ENCODE assay signal across 8 cellular contexts in the genomic region with DNA sequence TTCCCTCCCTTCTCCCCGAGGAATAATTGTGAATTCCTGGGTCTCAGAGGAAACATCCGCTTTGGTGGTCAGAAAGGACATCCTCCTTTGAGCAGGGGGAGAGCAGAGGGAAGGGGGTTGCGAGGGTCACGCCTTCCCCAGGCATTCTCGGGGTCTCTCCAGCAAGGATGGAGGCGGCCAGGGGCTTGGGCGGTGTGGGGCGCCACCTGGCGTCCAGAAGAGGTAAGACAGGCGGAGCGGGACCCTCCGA.
A peak's percentile ranks its signal among the peaks of the same experiment; 100 is the strongest.
DNase-seq lines count a peak whose midpoint lies in the region; ATAC-seq and TF ChIP-seq lines count a peak whose summit lies in the region.

No MANE protein-coding gene starts in this region.

- peak; percentile 73 for DNase-seq in A673 (ENCODE audit: low spot score)
- no peak for DNase-seq in Panc1 (ENCODE audit: low read depth, low spot score)
- DNase-seq in activated naive CD8-positive, alpha-beta T cell treated with anti-CD3 and anti-CD28 coated beads for 36 hours: peak; percentile 60
- DNase-seq in hepatocyte (ENCODE audit: low spot score): peak; percentile 85
- no peak for DNase-seq in NCI-H2171 (lab: John Stamatoyannopoulos, UW)
- no peak for DNase-seq in cerebellar cortex (ENCODE audit: low spot score)

- H3K79me2 ChIP-seq in hepatocyte: no peaks in the 10 kb centered on the region

- H3K27me3 ChIP-seq in A673 (replicated peaks; ENCODE audit: insufficient read depth, low read depth, low read length, poor library complexity) (no peaks in the 10 kb centered on the region), Panc1 (ENCODE audit: control insufficient read depth, insufficient read depth, low read length) (no peaks in the 10 kb centered on the region), hepatocyte (no peaks in the 10 kb centered on the region), skeletal muscle satellite cell (ENCODE audit: control insufficient read depth, insufficient read depth, low read length) (peaks cover 11% of the 10 kb centered on the region)

- H3K9ac ChIP-seq in skeletal muscle satellite cell (ENCODE audit: low read depth, low read length): no peak overlapping the region

- peak; percentile 63 for ATAC-seq in GM19452 (IDR thresholded peaks at IDR 0.05; ENCODE audit: unreplicated experiment)
- ATAC-seq in Panc1: peak; percentile 75

- POLR2A ChIA-PET in A673 (lab: Charles Lee; ENCODE audit: low non-redundant PET) (no interaction called here), Panc1 (lab: Charles Lee) (no interaction called here)

- H3K4me2 ChIP-seq in hepatocyte: peak overlapping the region; percentile 81
- peak overlapping the region; percentile 84 for H3K4me2 ChIP-seq in skeletal muscle satellite cell (ENCODE audit: low read length)

- peaks cover 10% of the 10 kb centered on the region for H3K27me3 Mint-ChIP-seq in activated naive CD8-positive, alpha-beta T cell treated with anti-CD3 and anti-CD28 coated beads for 36 hours

- H4K20me1 ChIP-seq in hepatocyte (ENCODE audit: insufficient read depth, poor library complexity, severe bottlenecking): no peaks in the 10 kb centered on the region

- in situ Hi-C loops in Panc1 (cut with HindIII; ENCODE audit: low pct_unique_long_range_greater_than_20kb, low sequenced_read_pairs): no loop called here

- peak; percentile 95 for TF ChIP-seq CTCF in A673 (conservative IDR thresholded peaks at IDR 0.05; ENCODE audit: low read depth, low read length)
- TF ChIP-seq CTCF in Panc1 (IDR thresholded peaks at IDR 0.05): peak; percentile 96
- TF ChIP-seq CTCF in hepatocyte (IDR thresholded peaks at IDR 0.05; ENCODE audit: poor library complexity): peak; percentile 99

- no peaks in the 10 kb centered on the region for H3K36me3 Mint-ChIP-seq in activated naive CD8-positive, alpha-beta T cell treated with anti-CD3 and anti-CD28 coated beads for 36 hours

- H3K4me1 ChIP-seq in A673 (ENCODE audit: insufficient read depth, low read length, poor library complexity, severe bottlenecking) (peaks cover 11% of the 10 kb centered on the region), Panc1 (ENCODE audit: control insufficient read depth, insufficient read depth, low read length) (peaks cover 3% of the 10 kb centered on the region), hepatocyte (ENCODE audit: insufficient read depth) (peaks cover 14% of the 10 kb centered on the region), skeletal muscle satellite cell (ENCODE audit: control insufficient read depth, insufficient read depth, low read length) (peaks cover 18% of the 10 kb centered on the region)

- peaks cover 11% of the 10 kb centered on the region for H3K4me1 Mint-ChIP-seq in activated naive CD8-positive, alpha-beta T cell treated with anti-CD3 and anti-CD28 coated beads for 36 hours

- H3K36me3 ChIP-seq in A673 (ENCODE audit: insufficient read depth, low read length, poor library complexity, severe bottlenecking): no peaks in the 10 kb centered on the region
- H3K36me3 ChIP-seq in Panc1 (ENCODE audit: control insufficient read depth, insufficient read depth, low read length): no peaks in the 10 kb centered on the region
- H3K36me3 ChIP-seq in hepatocyte (replicated peaks; ENCODE audit: insufficient read depth, low read depth): no peaks in the 10 kb centered on the region
- no peaks in the 10 kb centered on the region for H3K36me3 ChIP-seq in skeletal muscle satellite cell (ENCODE audit: insufficient read depth, low read length)

- CTCF ChIA-PET in A673 (lab: Charles Lee) (interaction anchor here (0.8 to 1.4 kb wide), 6 partner anchors 26 to 414 kb away, joined by 3 to 5 read pairs (median 4); no protein-coding TSS in a partner anchor), Panc1 (lab: Charles Lee) (no interaction called here)

- peak overlapping the region; percentile 39 for H3K4me3 ChIP-seq in A673 (ENCODE audit: low read depth, low read length, poor library complexity, severe bottlenecking)
- peak overlapping the region; percentile 20 to 47 for H3K4me3 ChIP-seq in Panc1 (ENCODE audit: low read depth in 2 of 2, low read length in 2 of 2)
- no peak overlapping the region for H3K4me3 ChIP-seq in hepatocyte
- peak overlapping the region; percentile 62 for H3K4me3 ChIP-seq in skeletal muscle satellite cell (ENCODE audit: low read length)

- BruUV-seq in A673 (replicated peaks; lab: Mats Ljungman, UMichigan): no TSS peak
- BruUV-seq in Panc1 (replicated peaks; lab: Mats Ljungman, UMichigan): no TSS peak

- H3K27ac Mint-ChIP-seq in activated naive CD8-positive, alpha-beta T cell treated with anti-CD3 and anti-CD28 coated beads for 36 hours: peak overlapping the region; percentile 23

- H3K9me2 ChIP-seq in hepatocyte (replicated peaks; ENCODE audit: insufficient read depth): no peaks in the 10 kb centered on the region

- WGBS in hepatocyte (ENCODE audit: low lambda C conversion rate, missing lambda C conversion rate): 3% methylated on average over 11 of the region's 12 CpGs

- H3K27ac ChIP-seq in A673 (ENCODE audit: low read depth, low read length, poor library complexity, severe bottlenecking): no peak overlapping the region
- no peak overlapping the region for H3K27ac ChIP-seq in Panc1 (ENCODE audit: low read length)
- H3K27ac ChIP-seq in hepatocyte: peak overlapping the region; percentile 88

- H3K9me3 Mint-ChIP-seq in activated naive CD8-positive, alpha-beta T cell treated with anti-CD3 and anti-CD28 coated beads for 36 hours: no peaks in the 10 kb centered on the region

- H3K9me3 ChIP-seq in A673 (ENCODE audit: low read depth, low read length, poor library complexity, severe bottlenecking) (no peaks in the 10 kb centered on the region), Panc1 (ENCODE audit: control insufficient read depth, insufficient read depth, low read depth, low read length) (no peaks in the 10 kb centered on the region), hepatocyte (ENCODE audit: low read depth) (no peaks in the 10 kb centered on the region), skeletal muscle satellite cell (replicated peaks; ENCODE audit: low read length) (no peaks in the 10 kb centered on the region)

- peak overlapping the region; percentile 77 for H3K4me3 Mint-ChIP-seq in activated naive CD8-positive, alpha-beta T cell treated with anti-CD3 and anti-CD28 coated beads for 36 hours

- peak overlapping the region; percentile 66 for H2AFZ ChIP-seq in hepatocyte

- intact Hi-C loops in A673 (cut with micrococcal nuclease; ENCODE audit: unreplicated experiment): loop anchor here (2.0 to 5.0 kb wide), 4 partner anchors 198 to 531 kb away; no protein-coding TSS in a partner anchor
- intact Hi-C loops in Panc1 (cut with micrococcal nuclease; ENCODE audit: unreplicated experiment): loop anchor here (1.0 to 5.0 kb wide), 2 partner anchors 198 to 406 kb away; no protein-coding TSS in a partner anchor

Comparison
In these comparisons a context has a peak if more than half of its experiments do, and no peak if none do; other contexts are left out.
1. DNase-seq: peak in A673 (single experiment), activated naive CD8-positive, alpha-beta T cell treated with anti-CD3 and anti-CD28 coated beads for 36 hours (single experiment) and hepatocyte (single experiment); none in Panc1 (single experiment), NCI-H2171 (single experiment) and cerebellar cortex (single experiment).
2. Peak in every context shown above with its lines, with median percentiles within 50 percentile points of each other: CTCF ChIP-seq.